In genomic region chr6:73580247-73581149, GRCh38 we compare ENCODE assay signal across 8 cellular contexts. TPM values are rescaled to one million over a fixed set of nuclear protein-coding genes. Genes with fewer than 3 reads are reported as not detected.
DNase-seq lines count a peak whose midpoint lies in the region; ATAC-seq, FAIRE-seq and TF ChIP-seq lines count a peak whose summit lies in the region.

No MANE protein-coding gene starts in this region.

- DNase-seq in GM12892 (ENCODE audit: insufficient read length) (no peak), NOMO-1 treated with dmso at 0.1 percent for 144 hours (lab: John Stamatoyannopoulos, UW; ENCODE audit: unreplicated experiment) (peak; percentile 82), epithelial cell of proximal tubule (ENCODE audit: low read depth) (peak; percentile 97), NAMALWA (ENCODE audit: low spot score) (no peak)
- peak; percentile 77 for DNase-seq in activated CD8-positive, alpha-beta memory T cell treated with anti-CD3 and anti-CD28 coated beads, Interleukin-2, amount 50 U/mL, for 4 hours
- peak; percentile 52 to 65 for DNase-seq in stimulated activated CD8-positive, alpha-beta memory T cell treated with anti-CD3 and anti-CD28 coated beads, Interleukin-4, amount 100 ng/mL, for 4 hours (ENCODE audit: low read depth in 2 of 2, low spot score in 1 of 2)

- H3K4me3 ChIP-seq in epithelial cell of proximal tubule (ENCODE audit: low read depth, low read length) (peak overlapping the region; percentile 36), mucosa of stomach (ENCODE audit: low read length) (peak overlapping the region; percentile 11)

- TF ChIP-seq POLR2A in GM12892 (IDR thresholded peaks at IDR 0.05; ENCODE audit: low read depth, low read length) = peak; percentile 39; the same call in 1 of the 2 replicates

- H3K9me3 ChIP-seq in mucosa of stomach (ENCODE audit: control insufficient read depth, low read length) = no peaks in the 10 kb centered on the region

- H3K27me3 ChIP-seq in mucosa of stomach (ENCODE audit: control insufficient read depth, insufficient read depth, low read length) = no peaks in the 10 kb centered on the region

- H3K36me3 ChIP-seq in mucosa of stomach (ENCODE audit: control insufficient read depth, insufficient read depth, low read length) = no peaks in the 10 kb centered on the region

- FAIRE-seq in GM12892 (lab: Jason Lieb, UNC) = peak; percentile 91

- H3K4me1 ChIP-seq in mucosa of stomach (ENCODE audit: control insufficient read depth, insufficient read depth, low read length) = peaks cover 27% of the 10 kb centered on the region

- peak overlapping the region; percentile 72 for H3K9ac ChIP-seq in mucosa of stomach (ENCODE audit: low read length)

- peak; percentile 80 for ATAC-seq in HG02763 (IDR thresholded peaks at IDR 0.05; ENCODE audit: unreplicated experiment)

- peak; percentile 57 for TF ChIP-seq CTCF in epithelial cell of proximal tubule (conservative IDR thresholded peaks at IDR 0.05; ENCODE audit: low read depth, low read length)

RNA-seq across cellular contexts. Expression of gene EEF1A1, which starts 59.7 kb away (rescaled TPM):
- 16,268 TPM for polyA plus RNA-seq in GM12892 (2012; ENCODE audit: missing spikeins)
- total RNA-seq in epithelial cell of proximal tubule = 9,761 and 15,338 TPM in 2 replicates

Comparison
In these comparisons a context has a peak if more than half of its experiments do, and no peak if none do; other contexts are left out.
1. DNase-seq: peak in NOMO-1 treated with dmso at 0.1 percent for 144 hours (single experiment), activated CD8-positive, alpha-beta memory T cell treated with anti-CD3 and anti-CD28 coated beads, Interleukin-2, amount 50 U/mL, for 4 hours (single experiment), epithelial cell of proximal tubule (single experiment) and stimulated activated CD8-positive, alpha-beta memory T cell treated with anti-CD3 and anti-CD28 coated beads, Interleukin-4, amount 100 ng/mL, for 4 hours (2 of 2); none in GM12892 (single experiment) and NAMALWA (single experiment).